11 cellular contexts compared by ENCODE assay signal in genomic region chr17:58335061-58335731, GRCh38. TPM values are rescaled to one million over a fixed set of nuclear protein-coding genes. Genes with fewer than 3 reads are reported as not detected.
DNase-seq lines count a peak whose midpoint lies in the region; ATAC-seq, FAIRE-seq and TF ChIP-seq lines count a peak whose summit lies in the region.
"Had no signal": no experiment of that assay in that cellular context is flagged by ENCODE, and none has a peak within 500 bp of the region (broad histone marks: within the 10 kb centered on the region; RNA-seq: fewer than 3 reads in every experiment).

No MANE protein-coding gene starts in this region.

- H3K36me3 Mint-ChIP-seq in activated CD8-positive, alpha-beta T cell treated with anti-CD3 and anti-CD28 coated beads, Interleukin-2, amount 10 ng/mL, durations not matched to agents 7 days and 5 days (ENCODE audit: low read depth) = peaks cover 61% of the 10 kb centered on the region
- peaks cover 50 to 60% of the 10 kb centered on the region in 2 donors for H3K36me3 Mint-ChIP-seq in stimulated activated naive B cell treated with anti-CD40 and anti-IgM and Interleukin-4, amounts not matched to agents 10 μg/mL and 1 μg/mL and 100 μg/mL, for 72 hours

- TF ChIP-seq CTCF in keratinocyte (optimal IDR thresholded peaks at IDR 0.05 in 1 of 3, IDR thresholded peaks at IDR 0.05 in 1 of 3, conservative IDR thresholded peaks at IDR 0.05 in 1 of 3; ENCODE audit: extremely low read depth in 1 of 3, insufficient read depth in 2 of 3, low read length in 3 of 3) = no peak

- H3K4me1 Mint-ChIP-seq in activated CD8-positive, alpha-beta T cell treated with anti-CD3 and anti-CD28 coated beads, Interleukin-2, amount 10 ng/mL, durations not matched to agents 7 days and 5 days (ENCODE audit: low read depth) = peaks cover 25% of the 10 kb centered on the region
- peaks cover 74 to 96% of the 10 kb centered on the region in 2 donors for H3K4me1 Mint-ChIP-seq in stimulated activated naive B cell treated with anti-CD40 and anti-IgM and Interleukin-4, amounts not matched to agents 10 μg/mL and 1 μg/mL and 100 μg/mL, for 72 hours

- no peak for ATAC-seq in activated CD8-positive, alpha-beta T cell treated with anti-CD3 and anti-CD28 coated beads, Interleukin-2, amount 10 ng/mL, durations not matched to agents 7 days and 5 days
- ATAC-seq in stimulated activated naive B cell treated with anti-CD40 and anti-IgM and Interleukin-4, amounts not matched to agents 10 μg/mL and 1 μg/mL and 100 μg/mL, for 72 hours (replicated peaks) = no peak
- no peak for ATAC-seq in HG03342 (IDR thresholded peaks at IDR 0.05; ENCODE audit: unreplicated experiment)

- no peak overlapping the region for H3K4me3 ChIP-seq in keratinocyte (ENCODE audit: control insufficient read depth in 2 of 3, extremely low read depth in 1 of 3, insufficient read depth in 2 of 3, low read depth in 1 of 3, low read length in 3 of 3)
- H3K4me3 ChIP-seq: tibial artery had no signal

- H4K20me1 ChIP-seq in keratinocyte (ENCODE audit: control insufficient read depth, extremely low read depth, insufficient read depth, low read length) = no peaks in the 10 kb centered on the region

- no peak overlapping the region for H3K27ac ChIP-seq in keratinocyte (ENCODE audit: control insufficient read depth, insufficient read depth, low read length)
- H3K27ac ChIP-seq: tibial artery had no signal

- peaks cover 19% of the 10 kb centered on the region for H3K4me1 ChIP-seq in keratinocyte (ENCODE audit: control insufficient read depth, extremely low read depth, insufficient read depth, low read length)

- no peaks in the 10 kb centered on the region for H3K36me3 ChIP-seq in keratinocyte (ENCODE audit: control insufficient read depth in 2 of 2, extremely low read depth in 1 of 2, insufficient read depth in 2 of 2, low read length in 2 of 2)
- H3K36me3 ChIP-seq: tibial artery had no signal

- CTCF ChIA-PET in activated CD8-positive, alpha-beta T cell treated with anti-CD3 and anti-CD28 coated beads, Interleukin-2, amount 10 ng/mL, durations not matched to agents 7 days and 5 days (lab: Charles Lee) = interaction anchor here (1.0 to 13.4 kb wide), 5 partner anchors 9 to 82 kb away, joined by 3 to 235 read pairs (median 101); partner anchors contain the start of genes RNF43 and SUPT4H1

- POLR2A ChIA-PET in activated CD8-positive, alpha-beta T cell treated with anti-CD3 and anti-CD28 coated beads, Interleukin-2, amount 10 ng/mL, durations not matched to agents 7 days and 5 days (lab: Charles Lee) = interaction anchor here (0.6 to 28.8 kb wide), 12 partner anchors 4 to 1503 kb away, joined by 3 to 2649 read pairs (median 6); partner anchors contain the start of genes RNF43, SUPT4H1 and TSPOAP1

- no peak for FAIRE-seq in keratinocyte (lab: Jason Lieb, UNC)
- FAIRE-seq: endothelial cell of umbilical vein had no signal

- dilution Hi-C loops in keratinocyte (cut with MboI; ENCODE audit: extremely low pct_ligation_motif_present, low sequenced_read_pairs) = no loop called here

- H3K27me3 Mint-ChIP-seq in activated CD8-positive, alpha-beta T cell treated with anti-CD3 and anti-CD28 coated beads, Interleukin-2, amount 10 ng/mL, durations not matched to agents 7 days and 5 days (ENCODE audit: low read depth) = peaks cover 6% of the 10 kb centered on the region
- H3K27me3 Mint-ChIP-seq in stimulated activated naive B cell treated with anti-CD40 and anti-IgM and Interleukin-4, amounts not matched to agents 10 μg/mL and 1 μg/mL and 100 μg/mL, for 72 hours = peaks cover 16 to 19% of the 10 kb centered on the region in 2 donors

- H3K9me1 ChIP-seq in keratinocyte (ENCODE audit: control insufficient read depth, extremely low read depth, insufficient read depth, low read length) = no peaks in the 10 kb centered on the region

- no peaks in the 10 kb centered on the region for H3K9me3 Mint-ChIP-seq in activated CD8-positive, alpha-beta T cell treated with anti-CD3 and anti-CD28 coated beads, Interleukin-2, amount 10 ng/mL, durations not matched to agents 7 days and 5 days (ENCODE audit: insufficient read depth)
- peaks cover 5 to 6% of the 10 kb centered on the region in 2 donors for H3K9me3 Mint-ChIP-seq in stimulated activated naive B cell treated with anti-CD40 and anti-IgM and Interleukin-4, amounts not matched to agents 10 μg/mL and 1 μg/mL and 100 μg/mL, for 72 hours

- H3K27ac Mint-ChIP-seq in activated CD8-positive, alpha-beta T cell treated with anti-CD3 and anti-CD28 coated beads, Interleukin-2, amount 10 ng/mL, durations not matched to agents 7 days and 5 days = peak overlapping the region; percentile 92
- peak overlapping the region; percentile 100 for H3K27ac Mint-ChIP-seq in stimulated activated naive B cell treated with anti-CD40 and anti-IgM and Interleukin-4, amounts not matched to agents 10 μg/mL and 1 μg/mL and 100 μg/mL, for 72 hours

- peak overlapping the region; percentile 47 for H2AFZ ChIP-seq in keratinocyte (ENCODE audit: control insufficient read depth, low read length)

- no peaks in the 10 kb centered on the region for H3K27me3 ChIP-seq in keratinocyte (ENCODE audit: control insufficient read depth, extremely low read depth, insufficient read depth, low read length)

- no peak overlapping the region for H3K9ac ChIP-seq in keratinocyte (ENCODE audit: control insufficient read depth, extremely low read depth, insufficient read depth, low read length)

- H3K4me3 Mint-ChIP-seq in activated CD8-positive, alpha-beta T cell treated with anti-CD3 and anti-CD28 coated beads, Interleukin-2, amount 10 ng/mL, durations not matched to agents 7 days and 5 days = peak overlapping the region; percentile 99
- H3K4me3 Mint-ChIP-seq in stimulated activated naive B cell treated with anti-CD40 and anti-IgM and Interleukin-4, amounts not matched to agents 10 μg/mL and 1 μg/mL and 100 μg/mL, for 72 hours = peak overlapping the region; percentile 100

- DNase-seq in SIG-M5 treated with dmso at 0.1 percent for 504 hours (lab: John Stamatoyannopoulos, UW; ENCODE audit: unreplicated experiment) (peak; percentile 74), SIG-M5 (lab: John Stamatoyannopoulos, UW) (no peak), keratinocyte (ENCODE audit: low read depth, low spot score) (no peak), dermis blood vessel endothelial cell (no peak), NCI-H1694 treated with DMSO at 0.1 percent for 48 hours (lab: John Stamatoyannopoulos, UW) (no peak)
- DNase-seq in activated CD8-positive, alpha-beta T cell treated with anti-CD3 and anti-CD28 coated beads, Interleukin-2, amount 10 ng/mL, durations not matched to agents 7 days and 5 days = peak; percentile 71
- DNase-seq in stimulated activated naive B cell treated with anti-CD40 and anti-IgM and Interleukin-4, amounts not matched to agents 10 μg/mL and 1 μg/mL and 100 μg/mL, for 72 hours = peak; percentile 46
- DNase-seq: tibial artery had no signal

- H3K4me2 ChIP-seq in keratinocyte (ENCODE audit: control insufficient read depth, extremely low read depth, insufficient read depth, low read depth, low read length) = peak overlapping the region; percentile 16

- no peaks in the 10 kb centered on the region for H3K79me2 ChIP-seq in keratinocyte (ENCODE audit: control insufficient read depth, insufficient read depth, low read length)

- H3K9me3 ChIP-seq in keratinocyte (ENCODE audit: control insufficient read depth, low read depth, low read length) = no peaks in the 10 kb centered on the region
- H3K9me3 ChIP-seq: tibial artery had no signal

RNA-seq across cellular contexts. Expression of gene TSPOAP1, which starts 6.6 kb away (rescaled TPM):
- total RNA-seq in activated CD8-positive, alpha-beta T cell treated with anti-CD3 and anti-CD28 coated beads, Interleukin-2, amount 10 ng/mL, durations not matched to agents 7 days and 5 days = 10 to 100 TPM; 45.8 to 51.5 TPM
- polyA plus RNA-seq in keratinocyte = 0.02 to 0.10 TPM (median 0.04 TPM) in 3 replicates
- not detected for polyA plus RNA-seq in keratinocyte (2011; ENCODE audit: low read depth)
- not detected in 2 replicates for polyA plus RNA-seq in keratinocyte (2011; cell fraction: cytosol; rRNA removed)
- 0.22 and 0.36 TPM in 2 replicates for polyA plus RNA-seq in keratinocyte (2011; cell fraction: nucleus; rRNA removed)
- 0.10 TPM in 1 of 2 replicates, not detected in the other for polyA plus RNA-seq in keratinocyte (2012; ENCODE audit: low replicate concordance)
- polyA minus RNA-seq in keratinocyte = 0.22 TPM in 1 of 3 replicates, not detected in the others
- not detected for polyA minus RNA-seq in keratinocyte (2011; cell fraction: cytosol; rRNA and poly(A)+ RNA removed)
- polyA minus RNA-seq in keratinocyte (2011; cell fraction: nucleus; rRNA and poly(A)+ RNA removed) = not detected in 2 replicates
- total RNA-seq in dermis blood vessel endothelial cell = under 0.01 and 0.14 TPM in 2 replicates
- total RNA-seq: endothelial cell of umbilical vein had no signal
- polyA plus RNA-seq: endothelial cell of umbilical vein had no signal

RNA-seq across cellular contexts. Expression of gene SUPT4H1, which starts 16.8 kb away (rescaled TPM):
- total RNA-seq in activated CD8-positive, alpha-beta T cell treated with anti-CD3 and anti-CD28 coated beads, Interleukin-2, amount 10 ng/mL, durations not matched to agents 7 days and 5 days = 10 to 100 TPM; 75.2 to 90.8 TPM
- polyA plus RNA-seq in keratinocyte = 107 to 206 TPM (median 161 TPM) in 3 replicates
- 113 TPM for polyA plus RNA-seq in keratinocyte (2011; ENCODE audit: low read depth)
- polyA plus RNA-seq in keratinocyte (2011; cell fraction: cytosol; rRNA removed) = 99.9 and 137 TPM in 2 replicates
- polyA plus RNA-seq in keratinocyte (2011; cell fraction: nucleus; rRNA removed) = 65.9 and 75.0 TPM in 2 replicates
- 90.7 and 125 TPM in 2 replicates for polyA plus RNA-seq in keratinocyte (2012; ENCODE audit: low replicate concordance)
- 28.7 to 77.6 TPM (median 57.7 TPM) in 3 replicates for polyA minus RNA-seq in keratinocyte
- 36.6 TPM for polyA minus RNA-seq in keratinocyte (2011; cell fraction: cytosol; rRNA and poly(A)+ RNA removed)
- 11.6 and 18.3 TPM in 2 replicates for polyA minus RNA-seq in keratinocyte (2011; cell fraction: nucleus; rRNA and poly(A)+ RNA removed)
- 39.0 and 53.6 TPM in 2 replicates for total RNA-seq in dermis blood vessel endothelial cell

RNA-seq across cellular contexts. Expression of gene MPO, which starts 54.5 kb away (rescaled TPM):
- not detected for total RNA-seq in activated CD8-positive, alpha-beta T cell treated with anti-CD3 and anti-CD28 coated beads, Interleukin-2, amount 10 ng/mL, durations not matched to agents 7 days and 5 days
- not detected in 3 replicates for polyA plus RNA-seq in keratinocyte
- polyA plus RNA-seq in keratinocyte (2011; ENCODE audit: low read depth) = not detected
- not detected in 2 replicates for polyA plus RNA-seq in keratinocyte (2011; cell fraction: cytosol; rRNA removed)
- not detected in 2 replicates for polyA plus RNA-seq in keratinocyte (2011; cell fraction: nucleus; rRNA removed)
- not detected in 2 replicates for polyA plus RNA-seq in keratinocyte (2012; ENCODE audit: low replicate concordance)
- not detected in 3 replicates for polyA minus RNA-seq in keratinocyte
- polyA minus RNA-seq in keratinocyte (2011; cell fraction: cytosol; rRNA and poly(A)+ RNA removed) = not detected
- not detected in 2 replicates for polyA minus RNA-seq in keratinocyte (2011; cell fraction: nucleus; rRNA and poly(A)+ RNA removed)
- total RNA-seq in dermis blood vessel endothelial cell = not detected in 2 replicates
- total RNA-seq: endothelial cell of umbilical vein had no signal
- polyA plus RNA-seq: endothelial cell of umbilical vein, neural cell had no signal

Comparison
In these comparisons a context has a peak if more than half of its experiments do, and no peak if none do; other contexts are left out.
1. DNase-seq: peak in SIG-M5 treated with dmso at 0.1 percent for 504 hours (single experiment), activated CD8-positive, alpha-beta T cell treated with anti-CD3 and anti-CD28 coated beads, Interleukin-2, amount 10 ng/mL, durations not matched to agents 7 days and 5 days (single experiment) and stimulated activated naive B cell treated with anti-CD40 and anti-IgM and Interleukin-4, amounts not matched to agents 10 μg/mL and 1 μg/mL and 100 μg/mL, for 72 hours (single experiment); none in SIG-M5 (single experiment), keratinocyte (single experiment), dermis blood vessel endothelial cell (single experiment) and NCI-H1694 treated with DMSO at 0.1 percent for 48 hours (single experiment).
2. RNA of gene TSPOAP1, which starts 6.6 kb away (total RNA-seq): 45.8 to 51.5 TPM in activated CD8-positive, alpha-beta T cell treated with anti-CD3 and anti-CD28 coated beads, Interleukin-2, amount 10 ng/mL, durations not matched to agents 7 days and 5 days; under 0.01 to 0.14 TPM in dermis blood vessel endothelial cell; every median in the first group is over 10 times any median in the second.